In genomic region chr20:43433250-43433854, GRCh38 we compare ENCODE assay signal across 39 cellular contexts.
"Had no signal": no experiment of that assay in that cellular context is flagged by ENCODE, and none has a peak within 500 bp of the region (broad histone marks: within the 10 kb centered on the region; RNA-seq: fewer than 3 reads in every experiment).

No MANE protein-coding gene starts in this region.

- H3K27ac Mint-ChIP-seq: activated naive CD4-positive, alpha-beta T cell treated with anti-CD3 and anti-CD28 coated beads for 36 hours; activated naive CD4-positive, alpha-beta T cell treated with anti-CD3 and anti-CD28 coated beads, Interleukin-2, amount 10 ng/mL, durations not matched to agents 7 days and 5 days; activated naive CD4-positive, alpha-beta T cell treated with anti-CD3 and anti-CD28 coated beads, Interleukin-2, amount 50 U/mL, for 24 hours; activated naive CD4-positive, alpha-beta T cell treated with anti-CD3 and anti-CD28 coated beads, Interleukin-2, amount 50 U/mL, for 72 hours; activated naive CD8-positive, alpha-beta T cell; activated naive CD8-positive, alpha-beta T cell treated with anti-CD3 and anti-CD28 coated beads for 36 hours; activated naive CD8-positive, alpha-beta T cell treated with anti-CD3 and anti-CD28 coated beads, Interleukin-2, amount 10 ng/mL, durations not matched to agents 7 days and 5 days; activated naive CD8-positive, alpha-beta T cell treated with anti-CD3 and anti-CD28 coated beads, Interleukin-2, amount 50 U/mL, for 24 hours; activated T-cell treated with anti-CD3 and anti-CD28 coated beads, Interleukin-2, amount 50 U/mL, for 72 hours; activated T-helper 1 cell treated with anti-CD3 and anti-CD28 coated beads, Interleukin-12 subunit alpha, Interleukin-12 subunit beta, Interleukin-2, Interleukin-4 antibody, amounts not matched to agents 30 ng/mL and 10 ng/mL and 1 ng/mL, durations not matched to agents 14 hours and 24 hours and 36 hours; activated T-helper 17 cell treated with anti-CD3 and anti-CD28 coated beads, Interleukin-2, amount 50 U/mL, for 72 hours; activated T-helper 2 cell treated with anti-CD3 and anti-CD28 coated beads, Interferon-gamma antibody, Interleukin-2, Interleukin-4, amounts not matched to agents 10 μg/mL and 5 μg/mL and 100 μg/mL, durations not matched to agents 14 hours and 24 hours and 36 hours; brain had no signal

- H3K27me3 ChIP-seq: adrenal gland, ascending aorta, body of pancreas, brain microvascular endothelial cell, breast epithelium had no signal

- DNase-seq: activated effector memory CD4-positive, alpha-beta T cell treated with anti-CD3 and anti-CD28 coated beads, Interleukin-2, amount 50 U/mL, for 16 hours; activated effector memory CD4-positive, alpha-beta T cell treated with Interleukin-2 at 50 U/mL for 16 hours; activated gamma-delta T cell; activated gamma-delta T cell treated with Interleukin-2 at 50 U/mL for 16 hours; activated naive CD4-positive, alpha-beta T cell; activated naive CD4-positive, alpha-beta T cell treated with anti-CD3 and anti-CD28 coated beads for 36 hours; activated naive CD4-positive, alpha-beta T cell treated with anti-CD3 and anti-CD28 coated beads, Interleukin-2, amount 10 ng/mL, durations not matched to agents 7 days and 5 days; activated naive CD4-positive, alpha-beta T cell treated with anti-CD3 and anti-CD28 coated beads, Interleukin-2, amount 50 U/mL, for 16 hours; activated naive CD4-positive, alpha-beta T cell treated with Interleukin-2 at 50 U/mL for 16 hours; activated naive CD8-positive, alpha-beta T cell treated with anti-CD3 and anti-CD28 coated beads for 36 hours; activated naive CD8-positive, alpha-beta T cell treated with anti-CD3 and anti-CD28 coated beads, Interleukin-2, amount 10 ng/mL, durations not matched to agents 7 days and 5 days; activated naive CD8-positive, alpha-beta T cell treated with anti-CD3 and anti-CD28 coated beads, Interleukin-2, amount 50 U/mL, for 24 hours; activated T-cell treated with anti-CD3 and anti-CD28 coated beads, Interleukin-2, amount 50 U/mL, for 4 hours; activated T-cell treated with anti-CD3 and anti-CD28 coated beads, Interleukin-2, amount 50 U/mL, for 48 hours; activated T-cell treated with anti-CD3 and anti-CD28 coated beads, Interleukin-2, amount 50 U/mL, for 72 hours; amniotic stem cell; amygdala; anterior cingulate cortex; aorta; body of pancreas; brain microvascular endothelial cell; caudate nucleus; central memory CD4-positive, alpha-beta T cell; cerebellar nuclear complex had no signal

- H3K27ac ChIP-seq: adrenal gland, ascending aorta, body of pancreas, brain microvascular endothelial cell, breast epithelium, cardiac muscle cell had no signal

- FAIRE-seq: astrocyte, bronchial epithelial cell, colon had no signal

- H3K4me1 Mint-ChIP-seq: activated naive CD4-positive, alpha-beta T cell treated with anti-CD3 and anti-CD28 coated beads, Interleukin-2, amount 10 ng/mL, durations not matched to agents 7 days and 5 days; activated naive CD4-positive, alpha-beta T cell treated with anti-CD3 and anti-CD28 coated beads, Interleukin-2, amount 50 U/mL, for 24 hours; activated naive CD8-positive, alpha-beta T cell treated with anti-CD3 and anti-CD28 coated beads for 36 hours; activated naive CD8-positive, alpha-beta T cell treated with anti-CD3 and anti-CD28 coated beads, Interleukin-2, amount 10 ng/mL, durations not matched to agents 7 days and 5 days; activated naive CD8-positive, alpha-beta T cell treated with anti-CD3 and anti-CD28 coated beads, Interleukin-2, amount 50 U/mL, for 24 hours; central memory CD8-positive, alpha-beta T cell had no signal

- H3K36me3 Mint-ChIP-seq: activated naive CD4-positive, alpha-beta T cell treated with anti-CD3 and anti-CD28 coated beads, Interleukin-2, amount 10 ng/mL, durations not matched to agents 7 days and 5 days; activated naive CD4-positive, alpha-beta T cell treated with anti-CD3 and anti-CD28 coated beads, Interleukin-2, amount 50 U/mL, for 24 hours; activated naive CD4-positive, alpha-beta T cell treated with anti-CD3 and anti-CD28 coated beads, Interleukin-2, amount 50 U/mL, for 72 hours; activated naive CD8-positive, alpha-beta T cell; activated naive CD8-positive, alpha-beta T cell treated with anti-CD3 and anti-CD28 coated beads for 36 hours; activated naive CD8-positive, alpha-beta T cell treated with anti-CD3 and anti-CD28 coated beads, Interleukin-2, amount 10 ng/mL, durations not matched to agents 7 days and 5 days; brain had no signal

- H3K36me3 ChIP-seq: adrenal gland, ascending aorta, brain microvascular endothelial cell, breast epithelium, cardiac muscle cell had no signal

- H3K4me3 Mint-ChIP-seq: activated naive CD4-positive, alpha-beta T cell treated with anti-CD3 and anti-CD28 coated beads for 36 hours; activated naive CD4-positive, alpha-beta T cell treated with anti-CD3 and anti-CD28 coated beads, Interleukin-2, amount 10 ng/mL, durations not matched to agents 7 days and 5 days; activated naive CD4-positive, alpha-beta T cell treated with anti-CD3 and anti-CD28 coated beads, Interleukin-2, amount 50 U/mL, for 24 hours; activated naive CD8-positive, alpha-beta T cell; activated naive CD8-positive, alpha-beta T cell treated with anti-CD3 and anti-CD28 coated beads for 36 hours; activated naive CD8-positive, alpha-beta T cell treated with anti-CD3 and anti-CD28 coated beads, Interleukin-2, amount 10 ng/mL, durations not matched to agents 7 days and 5 days; activated naive CD8-positive, alpha-beta T cell treated with anti-CD3 and anti-CD28 coated beads, Interleukin-2, amount 50 U/mL, for 24 hours; activated T-cell treated with anti-CD3 and anti-CD28 coated beads, Interleukin-2, amount 50 U/mL, for 4 hours; activated T-cell treated with anti-CD3 and anti-CD28 coated beads, Interleukin-2, amount 50 U/mL, for 72 hours; activated T-helper 1 cell treated with anti-CD3 and anti-CD28 coated beads, Interleukin-12 subunit alpha, Interleukin-12 subunit beta, Interleukin-2, Interleukin-4 antibody, amounts not matched to agents 30 ng/mL and 10 ng/mL and 1 ng/mL, durations not matched to agents 14 hours and 24 hours and 36 hours; activated T-helper 17 cell treated with anti-CD3 and anti-CD28 coated beads, Interleukin-2, amount 50 U/mL, for 72 hours; brain; central memory CD8-positive, alpha-beta T cell had no signal

- ATAC-seq: activated naive CD4-positive, alpha-beta T cell treated with anti-CD3 and anti-CD28 coated beads, Interleukin-2, amount 50 U/mL, for 72 hours; activated naive CD8-positive, alpha-beta T cell treated with anti-CD3 and anti-CD28 coated beads, Interleukin-2, amount 50 U/mL, for 24 hours; activated T-cell treated with anti-CD3 and anti-CD28 coated beads, Interleukin-2, amount 50 U/mL, for 4 hours; activated T-cell treated with anti-CD3 and anti-CD28 coated beads, Interleukin-2, amount 50 U/mL, for 72 hours; activated T-helper 17 cell treated with anti-CD3 and anti-CD28 coated beads, Interleukin-2, amount 50 U/mL, for 72 hours; body of pancreas had no signal

- H3K4me1 ChIP-seq: adrenal gland, ascending aorta, body of pancreas, breast epithelium had no signal

- H3K9me3 ChIP-seq: adrenal gland, ascending aorta, body of pancreas, breast epithelium had no signal

- H3K4me3 ChIP-seq: adrenal gland, ascending aorta, body of pancreas, breast epithelium, cardiac muscle cell had no signal
